Comparison of ENCODE assay signal across 9 cellular contexts in genomic region chr16:62225675-62226074, GRCh38.
DNase-seq lines count a peak whose midpoint lies in the region; ATAC-seq, FAIRE-seq and TF ChIP-seq lines count a peak whose summit lies in the region.
"Had no signal": no experiment of that assay in that cellular context is flagged by ENCODE, and none has a peak within 500 bp of the region (broad histone marks: within the 10 kb centered on the region; RNA-seq: fewer than 3 reads in every experiment).

No MANE protein-coding gene starts in this region.

- peak; percentile 72 for ATAC-seq in GM21723 (IDR thresholded peaks at IDR 0.05; ENCODE audit: unreplicated experiment)
- peak; percentile 96 to 100 (median 98) for ATAC-seq in pancreas
- no peak for ATAC-seq in GM18861 (IDR thresholded peaks at IDR 0.05; ENCODE audit: unreplicated experiment)
- no peak for ATAC-seq in natural killer cell treated with Interleukin-12 subunit alpha and Interleukin-12 subunit beta and Interleukin-15 and Interleukin-18, amount 100 ng/mL, for 72 hours
- ATAC-seq: T-cell had no signal

- no peaks in the 10 kb centered on the region for H3K27me3 ChIP-seq in esophagus squamous epithelium
- H3K27me3 ChIP-seq in pancreas = no peaks in the 10 kb centered on the region

- DNase-seq in ELF-1 (ENCODE audit: low read depth, low spot score) (peak; percentile 86), SK-N-DZ (ENCODE audit: low spot score) (peak; percentile 34), esophagus squamous epithelium (lab: John Stamatoyannopoulos, UW) (no peak), pancreas (peak; percentile 80 to 86 (median 84))
- no peak for DNase-seq in natural killer cell treated with Interleukin-12 subunit alpha and Interleukin-12 subunit beta and Interleukin-15 and Interleukin-18, amount 100 ng/mL, for 72 hours (ENCODE audit: low spot score)

- no peak overlapping the region for H3K4me3 ChIP-seq in esophagus squamous epithelium
- H3K4me3 ChIP-seq in pancreas = peak overlapping the region in 2 of 4 donors; percentile 2 to 23

- H3K36me3 ChIP-seq in esophagus squamous epithelium (no peaks in the 10 kb centered on the region), pancreas (no peaks in the 10 kb centered on the region)

- H3K27me3 Mint-ChIP-seq in natural killer cell treated with Interleukin-12 subunit alpha and Interleukin-12 subunit beta and Interleukin-15 and Interleukin-18, amount 100 ng/mL, for 72 hours = no peaks in the 10 kb centered on the region
- H3K27me3 Mint-ChIP-seq: T-cell had no signal

- H3K36me3 Mint-ChIP-seq in natural killer cell treated with Interleukin-12 subunit alpha and Interleukin-12 subunit beta and Interleukin-15 and Interleukin-18, amount 100 ng/mL, for 72 hours = no peaks in the 10 kb centered on the region
- H3K36me3 Mint-ChIP-seq: T-cell had no signal

- H3K27ac ChIP-seq in esophagus squamous epithelium (no peak overlapping the region), pancreas (no peak overlapping the region)

- H3K9me3 ChIP-seq in esophagus squamous epithelium (no peaks in the 10 kb centered on the region), pancreas (no peaks in the 10 kb centered on the region)

- H3K9me3 Mint-ChIP-seq in natural killer cell treated with Interleukin-12 subunit alpha and Interleukin-12 subunit beta and Interleukin-15 and Interleukin-18, amount 100 ng/mL, for 72 hours = peaks cover 10% of the 10 kb centered on the region

- intact Hi-C loops in esophagus squamous epithelium (cut with DNase I) (no loop called here), pancreas (cut with DNase I) (no loop called here)

- H3K4me1 Mint-ChIP-seq in natural killer cell treated with Interleukin-12 subunit alpha and Interleukin-12 subunit beta and Interleukin-15 and Interleukin-18, amount 100 ng/mL, for 72 hours (ENCODE audit: low read depth in 2 of 2) = no peaks in the 10 kb centered on the region
- H3K4me1 Mint-ChIP-seq: T-cell had no signal

- no peak for FAIRE-seq in pancreas (lab: Jason Lieb, UNC)

- H3K27ac Mint-ChIP-seq in natural killer cell treated with Interleukin-12 subunit alpha and Interleukin-12 subunit beta and Interleukin-15 and Interleukin-18, amount 100 ng/mL, for 72 hours = no peak overlapping the region
- H3K27ac Mint-ChIP-seq: T-cell had no signal

- TF ChIP-seq POLR2A in esophagus squamous epithelium (IDR thresholded peaks at IDR 0.05) = no peak

- H3K4me3 Mint-ChIP-seq in natural killer cell treated with Interleukin-12 subunit alpha and Interleukin-12 subunit beta and Interleukin-15 and Interleukin-18, amount 100 ng/mL, for 72 hours = no peak overlapping the region
- H3K4me3 Mint-ChIP-seq: T-cell had no signal

- H3K4me1 ChIP-seq in esophagus squamous epithelium (no peaks in the 10 kb centered on the region), pancreas (no peaks in the 10 kb centered on the region)

- WGBS in esophagus squamous epithelium, 2 donors = 41 to 63% methylated on average over 7 of the region's 7 CpGs
- WGBS in pancreas, 2 donors = 22 to 25% methylated on average over 7 of the region's 7 CpGs

- peak; percentile 77 for TF ChIP-seq CTCF in LNCAP (IDR thresholded peaks at IDR 0.05)
- TF ChIP-seq CTCF in esophagus squamous epithelium (IDR thresholded peaks at IDR 0.05) = peak in 4 of 6 experiments; percentile 29 to 55 (median 36)
- peak in 3 of 4 donors; percentile 20 to 30 (median 29) for TF ChIP-seq CTCF in pancreas (IDR thresholded peaks at IDR 0.05)

Comparison
In these comparisons a context has a peak if more than half of its experiments do, and no peak if none do; other contexts are left out.
1. DNase-seq: peak in ELF-1 (single experiment), SK-N-DZ (single experiment) and pancreas (6 of 6); none in esophagus squamous epithelium (single experiment) and natural killer cell treated with Interleukin-12 subunit alpha and Interleukin-12 subunit beta and Interleukin-15 and Interleukin-18, amount 100 ng/mL, for 72 hours (single experiment).
2. ATAC-seq: peak in GM21723 (single experiment) and pancreas (4 of 4); none in GM18861 (single experiment) and natural killer cell treated with Interleukin-12 subunit alpha and Interleukin-12 subunit beta and Interleukin-15 and Interleukin-18, amount 100 ng/mL, for 72 hours (0 of 2).
3. Peak in every context shown above with its lines, with median percentiles within 50 percentile points of each other: CTCF ChIP-seq.